1 cellular context compared by ENCODE assay signal in genomic region chr3:122967376-122968164, GRCh38.
TF ChIP-seq lines count a peak whose summit lies in the region.

No MANE protein-coding gene starts in this region.

TF ChIP-seq in HepG2, 621 proteins besides CTCF, POLR2A, EP300 and RAD21 (continued from another document):
- TF ChIP-seq CSRNP1 (CRISPR knock-in tag; IDR thresholded peaks at IDR 0.05) (no peak), ZHX1 (CRISPR knock-in tag; IDR thresholded peaks at IDR 0.05; ENCODE audit: low read depth) (no peak), KDM5B (CRISPR knock-in tag; IDR thresholded peaks at IDR 0.05; ENCODE audit: borderline replicate concordance) (no peak), SNRNP70 (IDR thresholded peaks at IDR 0.05; ENCODE audit: low read depth, low read length) (no peak), ZNF3 (CRISPR knock-in tag; IDR thresholded peaks at IDR 0.05) (no peak), AFF4 (CRISPR knock-in tag; IDR thresholded peaks at IDR 0.05) (no peak), ZNF547 (CRISPR knock-in tag; IDR thresholded peaks at IDR 0.05) (no peak), HHEX (CRISPR knock-in tag; IDR thresholded peaks at IDR 0.05) (no peak), ZNF557 (CRISPR knock-in tag; IDR thresholded peaks at IDR 0.05) (no peak), SOX13 (IDR thresholded peaks at IDR 0.05) (no peak), SOX13 (CRISPR knock-in tag; conservative IDR thresholded peaks at IDR 0.05 in 1 of 2, IDR thresholded peaks at IDR 0.05 in 1 of 2) (no peak)
